In the genomic region with DNA sequence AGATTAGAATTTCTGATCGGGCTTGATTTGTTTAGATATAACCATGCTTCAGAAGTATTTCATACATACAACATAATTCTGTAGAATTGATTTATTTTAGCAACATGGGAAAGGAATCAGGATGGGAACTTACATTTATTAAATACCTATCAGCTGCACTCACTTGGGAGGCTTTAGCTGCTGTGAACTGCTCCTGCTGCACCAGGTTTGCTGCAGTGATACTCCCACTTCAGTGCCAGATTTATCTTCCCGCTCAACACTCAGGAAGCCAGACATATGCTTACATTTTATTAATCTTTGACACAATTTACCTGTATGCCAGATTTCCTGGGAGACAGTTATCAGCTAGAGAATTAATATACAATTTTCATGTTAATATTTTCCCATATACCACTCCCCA, we compare ENCODE assay signal across 24 cellular contexts.
"Had no signal": no experiment of that assay in that cellular context is flagged by ENCODE, and none has a peak within 500 bp of the region (broad histone marks: within the 10 kb centered on the region; RNA-seq: fewer than 3 reads in every experiment).

No MANE protein-coding gene starts in this region.

- H3K9me3 Mint-ChIP-seq: stimulated activated effector memory CD8-positive, alpha-beta T cell treated with anti-CD3 and anti-CD28 coated beads, Interleukin-12 subunit alpha, Interleukin-12 subunit beta, amount 100 ng/mL, for 72 hours; stimulated activated memory B cell treated with anti-CD40 and anti-IgM and Interleukin-4, amounts not matched to agents 10 μg/mL and 1 μg/mL and 100 μg/mL, for 72 hours; stimulated activated naive CD8-positive, alpha-beta T cell treated with anti-CD3 and anti-CD28 coated beads, Interleukin-15, Interleukin-2, amounts not matched to agents 100 ng/mL and 50 ng/mL, for 24 hours; type B pancreatic cell had no signal

- H3K27ac Mint-ChIP-seq: stimulated activated effector memory CD8-positive, alpha-beta T cell treated with anti-CD3 and anti-CD28 coated beads, Interleukin-12 subunit alpha, Interleukin-12 subunit beta, amount 100 ng/mL, for 72 hours; stimulated activated memory B cell treated with anti-CD40 and anti-IgM and Interleukin-4, amounts not matched to agents 10 μg/mL and 1 μg/mL and 100 μg/mL, for 72 hours; stimulated activated naive B cell treated with anti-CD40 and anti-IgM and Interleukin-4, amounts not matched to agents 10 μg/mL and 1 μg/mL and 100 μg/mL, for 72 hours; stimulated activated naive CD8-positive, alpha-beta T cell treated with anti-CD3 and anti-CD28 coated beads, Interleukin-15, amount 100 ng/mL, for 72 hours; stimulated activated naive CD8-positive, alpha-beta T cell treated with anti-CD3 and anti-CD28 coated beads, Interleukin-15, Interleukin-2, amounts not matched to agents 100 ng/mL and 50 ng/mL, for 24 hours; type B pancreatic cell had no signal

- DNase-seq: stimulated activated CD4-positive, alpha-beta T cell treated with anti-CD3 and anti-CD28 coated beads, Interleukin-2, amount 100 ng/mL, for 48 hours; stimulated activated CD4-positive, alpha-beta T cell treated with anti-CD3 and anti-CD28 coated beads, Interleukin-4, amount 100 ng/mL, for 1 hour; stimulated activated CD4-positive, alpha-beta T cell treated with anti-CD3 and anti-CD28 coated beads, Interleukin-4, amount 100 ng/mL, for 24 hours; stimulated activated CD4-positive, alpha-beta T cell treated with anti-CD3 and anti-CD28 coated beads, Interleukin-4, amount 100 ng/mL, for 4 hours; stimulated activated CD8-positive, alpha-beta memory T cell treated with anti-CD3 and anti-CD28 coated beads, Interleukin-4, amount 100 ng/mL, for 48 hours; stimulated activated naive B cell treated with anti-CD40 and anti-IgM and Interleukin-4, amounts not matched to agents 10 μg/mL and 1 μg/mL and 100 μg/mL, for 72 hours; stimulated activated naive CD4-positive, alpha-beta T cell; stimulated activated naive CD4-positive, alpha-beta T cell treated with Interleukin-2 at 50 U/mL for 16 hours; stimulated activated naive CD8-positive, alpha-beta T cell treated with anti-CD3 and anti-CD28 coated beads, Interleukin-15, amount 100 ng/mL, for 72 hours; stimulated activated naive CD8-positive, alpha-beta T cell treated with anti-CD3 and anti-CD28 coated beads, Interleukin-15, Interleukin-2, amounts not matched to agents 100 U/mL and 50 U/mL, for 24 hours; stomach; substantia nigra; testis; thyroid gland; tibial artery; transverse colon; trophoblast cell; upper lobe of left lung; upper lobe of right lung; uterus had no signal

- H3K27me3 Mint-ChIP-seq: stimulated activated memory B cell treated with anti-CD40 and anti-IgM and Interleukin-4, amounts not matched to agents 10 μg/mL and 1 μg/mL and 100 μg/mL, for 72 hours; stimulated activated naive B cell treated with anti-CD40 and anti-IgM and Interleukin-4, amounts not matched to agents 10 μg/mL and 1 μg/mL and 100 μg/mL, for 72 hours; stimulated activated naive CD8-positive, alpha-beta T cell treated with anti-CD3 and anti-CD28 coated beads, Interleukin-15, Interleukin-2, amounts not matched to agents 100 ng/mL and 50 ng/mL, for 24 hours; type B pancreatic cell had no signal

- H3K4me3 Mint-ChIP-seq: stimulated activated effector memory CD8-positive, alpha-beta T cell treated with anti-CD3 and anti-CD28 coated beads, Interleukin-12 subunit alpha, Interleukin-12 subunit beta, amount 100 ng/mL, for 72 hours; stimulated activated memory B cell treated with anti-CD40 and anti-IgM and Interleukin-4, amounts not matched to agents 10 μg/mL and 1 μg/mL and 100 μg/mL, for 72 hours; stimulated activated naive B cell treated with anti-CD40 and anti-IgM and Interleukin-4, amounts not matched to agents 10 μg/mL and 1 μg/mL and 100 μg/mL, for 72 hours; stimulated activated naive CD8-positive, alpha-beta T cell treated with anti-CD3 and anti-CD28 coated beads, Interleukin-15, amount 100 ng/mL, for 72 hours; stimulated activated naive CD8-positive, alpha-beta T cell treated with anti-CD3 and anti-CD28 coated beads, Interleukin-15, Interleukin-2, amounts not matched to agents 100 ng/mL and 50 ng/mL, for 24 hours; type B pancreatic cell had no signal

- H3K4me1 Mint-ChIP-seq: stimulated activated effector memory CD8-positive, alpha-beta T cell treated with anti-CD3 and anti-CD28 coated beads, Interleukin-12 subunit alpha, Interleukin-12 subunit beta, amount 100 ng/mL, for 72 hours; stimulated activated memory B cell treated with anti-CD40 and anti-IgM and Interleukin-4, amounts not matched to agents 10 μg/mL and 1 μg/mL and 100 μg/mL, for 72 hours; stimulated activated naive B cell treated with anti-CD40 and anti-IgM and Interleukin-4, amounts not matched to agents 10 μg/mL and 1 μg/mL and 100 μg/mL, for 72 hours; stimulated activated naive CD8-positive, alpha-beta T cell treated with anti-CD3 and anti-CD28 coated beads, Interleukin-15, amount 100 ng/mL, for 72 hours had no signal

- H3K36me3 Mint-ChIP-seq: stimulated activated effector memory CD8-positive, alpha-beta T cell treated with anti-CD3 and anti-CD28 coated beads, Interleukin-12 subunit alpha, Interleukin-12 subunit beta, amount 100 ng/mL, for 72 hours; stimulated activated memory B cell treated with anti-CD40 and anti-IgM and Interleukin-4, amounts not matched to agents 10 μg/mL and 1 μg/mL and 100 μg/mL, for 72 hours; stimulated activated naive B cell treated with anti-CD40 and anti-IgM and Interleukin-4, amounts not matched to agents 10 μg/mL and 1 μg/mL and 100 μg/mL, for 72 hours; type B pancreatic cell had no signal
